In the genomic region with DNA sequence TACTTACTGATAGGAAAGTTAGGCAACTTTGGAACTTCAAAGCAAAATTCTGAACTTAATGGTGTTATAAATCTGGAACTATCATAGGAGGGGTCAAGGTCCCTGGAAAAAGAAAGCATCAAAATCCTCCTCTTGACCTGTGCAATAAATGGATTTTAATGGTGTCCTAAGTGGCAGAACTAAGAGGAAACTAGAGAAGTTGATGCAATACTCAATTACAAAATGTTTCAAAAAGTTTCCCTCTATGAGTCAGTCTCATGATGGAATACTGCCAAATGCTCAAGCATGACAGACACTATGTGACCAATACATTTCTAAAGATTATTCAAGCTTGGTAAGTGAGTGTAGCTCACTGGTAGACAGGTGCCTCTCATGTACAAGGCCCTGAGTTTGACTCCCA, we compare ENCODE assay signal across 9 cellular contexts. TPM values are rescaled to one million over a fixed set of nuclear protein-coding genes. Genes with fewer than 3 reads are reported as not detected.
DNase-seq lines count a peak whose midpoint lies in the region; ATAC-seq, FAIRE-seq and TF ChIP-seq lines count a peak whose summit lies in the region.
"Had no signal": no experiment of that assay in that cellular context is flagged by ENCODE, and none has a peak within 500 bp of the region (broad histone marks: within the 10 kb centered on the region; RNA-seq: fewer than 3 reads in every experiment).

No MANE protein-coding gene starts in this region.

- peak; percentile 59 for DNase-seq in A172 (ENCODE audit: low spot score)
- no peak for DNase-seq in GM19239 (ENCODE audit: insufficient read length, low spot score)
- DNase-seq in HT1080 (ENCODE audit: low read depth) = peak; percentile 55
- DNase-seq in epithelial cell of esophagus (ENCODE audit: low read depth) = peak; percentile 95
- no peak for DNase-seq in T-helper 17 cell
- DNase-seq in stimulated activated CD4-positive, alpha-beta T cell treated with anti-CD3 and anti-CD28 coated beads, Interleukin-15, amount 100 ng/mL, for 24 hours = no peak
- DNase-seq in psoas muscle = no peak

- no peaks in the 10 kb centered on the region for H3K4me1 ChIP-seq in psoas muscle

- peak; percentile 21 for FAIRE-seq in GM19239 (lab: Jason Lieb, UNC)

- no peaks in the 10 kb centered on the region for H3K9me3 ChIP-seq in T-helper 17 cell (ENCODE audit: control insufficient read depth, low read length, poor library complexity, severe bottlenecking)
- H3K9me3 ChIP-seq in psoas muscle = no peaks in the 10 kb centered on the region
- H3K9me3 ChIP-seq: thoracic aorta had no signal

- H3K27ac ChIP-seq in psoas muscle = no peak overlapping the region
- H3K27ac ChIP-seq: thoracic aorta had no signal

- H3K4me3 ChIP-seq in epithelial cell of esophagus (ENCODE audit: low read length) (no peak overlapping the region), psoas muscle (no peak overlapping the region)
- H3K4me3 ChIP-seq: thoracic aorta had no signal

- TF ChIP-seq CTCF in epithelial cell of esophagus (IDR thresholded peaks at IDR 0.05; ENCODE audit: insufficient read depth, low read depth, low read length, missing control alignments) (no peak), psoas muscle (IDR thresholded peaks at IDR 0.05) (no peak)

- ATAC-seq in T-helper 17 cell (no peak), HG02588 (IDR thresholded peaks at IDR 0.05; ENCODE audit: unreplicated experiment) (no peak), psoas muscle (no peak)

- intact Hi-C loops in psoas muscle (cut with DNase I) = no loop called here

- no peaks in the 10 kb centered on the region for H3K27me3 ChIP-seq in psoas muscle (ENCODE audit: insufficient read depth in 3 of 3, low read length in 2 of 3)

- no peaks in the 10 kb centered on the region for H3K36me3 ChIP-seq in psoas muscle (ENCODE audit: insufficient read depth in 1 of 2, low read depth in 1 of 2)
- H3K36me3 ChIP-seq: thoracic aorta had no signal

- H3K4me3 Mint-ChIP-seq in T-helper 17 cell = no peak overlapping the region

- H3K4me1 Mint-ChIP-seq in T-helper 17 cell = peaks cover 8% of the 10 kb centered on the region

- H3K27ac Mint-ChIP-seq in T-helper 17 cell = no peak overlapping the region

- peaks cover 19% of the 10 kb centered on the region for H3K27me3 Mint-ChIP-seq in T-helper 17 cell

- no peaks in the 10 kb centered on the region for H3K36me3 Mint-ChIP-seq in T-helper 17 cell (ENCODE audit: low read depth)

RNA-seq across cellular contexts. Expression of a gene that starts 47.7 kb away (rescaled TPM):
- 122 and 137 TPM in 2 replicates for total RNA-seq in A172 (2014; rRNA removed; shearing (Covaris generic))
- 92.8 and 105 TPM in 2 replicates for total RNA-seq in HT1080 (2014; rRNA removed; shearing (Covaris generic))
- 126 and 141 TPM in 2 replicates for polyA plus RNA-seq in HT1080 (2015; cell fraction: cytosol; rRNA removed)
- polyA plus RNA-seq in HT1080 (2015; cell fraction: nucleus; rRNA removed) = 80.9 and 122 TPM in 2 replicates
- 10 to 100 TPM; 29.6 to 41.4 TPM for total RNA-seq in T-helper 17 cell
- total RNA-seq in psoas muscle = 10 to 100 TPM; 40.8 to 73.7 (median 63.9) TPM
- 10 to 100 TPM; 46.6 to 96.1 (median 92.0) TPM for polyA plus RNA-seq in psoas muscle

Comparison
In these comparisons a context has a peak if more than half of its experiments do, and no peak if none do; other contexts are left out.
1. DNase-seq: peak in A172 (single experiment), HT1080 (single experiment) and epithelial cell of esophagus (single experiment); none in GM19239 (single experiment), T-helper 17 cell (0 of 3), stimulated activated CD4-positive, alpha-beta T cell treated with anti-CD3 and anti-CD28 coated beads, Interleukin-15, amount 100 ng/mL, for 24 hours (single experiment) and psoas muscle (0 of 2).